In genomic region chr5:131270809-131271208, GRCh38 we compare ENCODE assay signal across 12 cellular contexts. TPM values are rescaled to one million over a fixed set of nuclear protein-coding genes. Genes with fewer than 3 reads are reported as not detected.
DNase-seq lines count a peak whose midpoint lies in the region; ATAC-seq and TF ChIP-seq lines count a peak whose summit lies in the region.
"Had no signal": no experiment of that assay in that cellular context is flagged by ENCODE, and none has a peak within 500 bp of the region (broad histone marks: within the 10 kb centered on the region; RNA-seq: fewer than 3 reads in every experiment).

No MANE protein-coding gene starts in this region.

- CTCF ChIA-PET in CD4-positive, alpha-beta memory T cell (lab: Charles Lee; ENCODE audit: partially characterized antibody) = interaction anchor here (0.7 to 5.5 kb wide), 7 partner anchors 10 to 399 kb away, joined by 3 to 33 read pairs (median 4); partner anchors contain the start of gene HINT1

- DNase-seq in CD4-positive, alpha-beta memory T cell = no peak
- DNase-seq in HT-29 (ENCODE audit: low spot score) (peak; percentile 44), memory B cell (ENCODE audit: low spot score in 2 of 2) (no peak), esophagus muscularis mucosa (ENCODE audit: extremely low spot score) (no peak), body of pancreas (no peak), Ammon's horn (ENCODE audit: low spot score) (no peak), sigmoid colon (no peak)
- no peak for DNase-seq in activated T-helper 2 cell treated with anti-CD3 and anti-CD28 coated beads, Interferon-gamma antibody, Interleukin-2, Interleukin-4, amounts not matched to agents 10 μg/mL and 5 μg/mL and 100 μg/mL, durations not matched to agents 14 hours and 24 hours and 36 hours (ENCODE audit: low spot score)
- DNase-seq: aorta; midbrain; stimulated activated CD4-positive, alpha-beta T cell treated with anti-CD3 and anti-CD28 coated beads, Interleukin-12 subunit alpha, Interleukin-12 subunit beta, amount 100 ng/mL, for 4 hours had no signal

- H3K4me3 Mint-ChIP-seq in CD4-positive, alpha-beta memory T cell = peak overlapping the region; percentile 84 to 93 (median 90)
- H3K4me3 Mint-ChIP-seq in activated T-helper 2 cell treated with anti-CD3 and anti-CD28 coated beads, Interferon-gamma antibody, Interleukin-2, Interleukin-4, amounts not matched to agents 10 μg/mL and 5 μg/mL and 100 μg/mL, durations not matched to agents 14 hours and 24 hours and 36 hours (ENCODE audit: low read depth) = peak overlapping the region; percentile 78
- H3K4me3 Mint-ChIP-seq in memory B cell = peak overlapping the region; percentile 83

- TF ChIP-seq CTCF in esophagus muscularis mucosa (IDR thresholded peaks at IDR 0.05) = no peak
- no peak for TF ChIP-seq CTCF in body of pancreas (IDR thresholded peaks at IDR 0.05)
- TF ChIP-seq CTCF in sigmoid colon (IDR thresholded peaks at IDR 0.05) = no peak

- H3K27me3 Mint-ChIP-seq in CD4-positive, alpha-beta memory T cell = no peaks in the 10 kb centered on the region
- H3K27me3 Mint-ChIP-seq in activated T-helper 2 cell treated with anti-CD3 and anti-CD28 coated beads, Interferon-gamma antibody, Interleukin-2, Interleukin-4, amounts not matched to agents 10 μg/mL and 5 μg/mL and 100 μg/mL, durations not matched to agents 14 hours and 24 hours and 36 hours (ENCODE audit: low read depth) = no peaks in the 10 kb centered on the region
- H3K27me3 Mint-ChIP-seq in memory B cell = no peaks in the 10 kb centered on the region

- TF ChIP-seq POLR2A in esophagus muscularis mucosa (IDR thresholded peaks at IDR 0.05; ENCODE audit: low read depth) (no peak), body of pancreas (IDR thresholded peaks at IDR 0.05) (no peak), sigmoid colon (IDR thresholded peaks at IDR 0.05) (no peak)

- 78% methylated on average over 2 of the region's 2 CpGs for WGBS in esophagus muscularis mucosa
- WGBS in body of pancreas, 2 donors = 47 to 53% methylated on average over 2 of the region's 2 CpGs
- WGBS in sigmoid colon, 2 donors = 24 to 52% methylated on average over 2 of the region's 2 CpGs

- H3K36me3 Mint-ChIP-seq in CD4-positive, alpha-beta memory T cell = peaks cover 7 to 38% of the 10 kb centered on the region in 2 donors
- peaks cover 50% of the 10 kb centered on the region for H3K36me3 Mint-ChIP-seq in activated T-helper 2 cell treated with anti-CD3 and anti-CD28 coated beads, Interferon-gamma antibody, Interleukin-2, Interleukin-4, amounts not matched to agents 10 μg/mL and 5 μg/mL and 100 μg/mL, durations not matched to agents 14 hours and 24 hours and 36 hours (ENCODE audit: low read depth)
- H3K36me3 Mint-ChIP-seq in memory B cell = peaks cover 8% of the 10 kb centered on the region

- H3K27ac ChIP-seq in CD4-positive, alpha-beta memory T cell (ENCODE audit: low read depth, low read length) = peak overlapping the region; percentile 71
- H3K27ac ChIP-seq in esophagus muscularis mucosa (replicated peaks in 1 of 4) (no peak overlapping the region), body of pancreas (no peak overlapping the region), sigmoid colon (no peak overlapping the region)
- H3K27ac ChIP-seq: gastroesophageal sphincter had no signal

- no peaks in the 10 kb centered on the region for H3K36me3 ChIP-seq in CD4-positive, alpha-beta memory T cell (ENCODE audit: insufficient read depth, low read length)
- H3K36me3 ChIP-seq in esophagus muscularis mucosa (no peaks in the 10 kb centered on the region), body of pancreas (replicated peaks in 1 of 2; ENCODE audit: insufficient read depth in 1 of 2, low read depth in 2 of 2) (no peaks in the 10 kb centered on the region), sigmoid colon (no peaks in the 10 kb centered on the region)
- H3K36me3 ChIP-seq: gastroesophageal sphincter had no signal

- ATAC-seq in memory B cell (ENCODE audit: low read depth) = no peak
- ATAC-seq in body of pancreas = no peak
- ATAC-seq: gastroesophageal sphincter had no signal

- H3K4me1 Mint-ChIP-seq in CD4-positive, alpha-beta memory T cell = peaks cover 38 to 79% (median 57%) of the 10 kb centered on the region in 4 donors
- peaks cover 49% of the 10 kb centered on the region for H3K4me1 Mint-ChIP-seq in activated T-helper 2 cell treated with anti-CD3 and anti-CD28 coated beads, Interferon-gamma antibody, Interleukin-2, Interleukin-4, amounts not matched to agents 10 μg/mL and 5 μg/mL and 100 μg/mL, durations not matched to agents 14 hours and 24 hours and 36 hours (ENCODE audit: low read depth)
- H3K4me1 Mint-ChIP-seq in memory B cell = peaks cover 44% of the 10 kb centered on the region

- peaks cover 83% of the 10 kb centered on the region for H3K4me1 ChIP-seq in CD4-positive, alpha-beta memory T cell (ENCODE audit: insufficient read depth, low read length)
- H3K4me1 ChIP-seq in esophagus muscularis mucosa (peaks cover 0 to 34% (median 23%) of the 10 kb centered on the region in 4 donors), body of pancreas (peaks cover 47% of the 10 kb centered on the region), sigmoid colon (peaks cover 0 to 11% (median 2%) of the 10 kb centered on the region in 4 donors)

- peak overlapping the region in 1 of 2 donors; percentile 55 for H3K4me3 ChIP-seq in CD4-positive, alpha-beta memory T cell (ENCODE audit: low read length in 2 of 2)
- no peak overlapping the region for H3K4me3 ChIP-seq in esophagus muscularis mucosa
- no peak overlapping the region for H3K4me3 ChIP-seq in body of pancreas
- H3K4me3 ChIP-seq in sigmoid colon = no peak overlapping the region
- H3K4me3 ChIP-seq: gastroesophageal sphincter had no signal

- no peaks in the 10 kb centered on the region for H3K9me3 Mint-ChIP-seq in CD4-positive, alpha-beta memory T cell
- no peaks in the 10 kb centered on the region for H3K9me3 Mint-ChIP-seq in activated T-helper 2 cell treated with anti-CD3 and anti-CD28 coated beads, Interferon-gamma antibody, Interleukin-2, Interleukin-4, amounts not matched to agents 10 μg/mL and 5 μg/mL and 100 μg/mL, durations not matched to agents 14 hours and 24 hours and 36 hours
- H3K9me3 Mint-ChIP-seq in memory B cell = no peaks in the 10 kb centered on the region

- TF ChIP-seq EP300 in esophagus muscularis mucosa (IDR thresholded peaks at IDR 0.05) (no peak), sigmoid colon (IDR thresholded peaks at IDR 0.05) (no peak)

- H3K27me3 ChIP-seq in CD4-positive, alpha-beta memory T cell (ENCODE audit: insufficient read depth, low read length) = no peaks in the 10 kb centered on the region
- H3K27me3 ChIP-seq in esophagus muscularis mucosa = no peaks in the 10 kb centered on the region
- no peaks in the 10 kb centered on the region for H3K27me3 ChIP-seq in body of pancreas
- H3K27me3 ChIP-seq in sigmoid colon = no peaks in the 10 kb centered on the region
- H3K27me3 ChIP-seq: gastroesophageal sphincter had no signal

- H3K9me3 ChIP-seq in CD4-positive, alpha-beta memory T cell (ENCODE audit: control insufficient read depth in 1 of 2, low read length in 2 of 2) = no peaks in the 10 kb centered on the region
- H3K9me3 ChIP-seq in esophagus muscularis mucosa = no peaks in the 10 kb centered on the region
- H3K9me3 ChIP-seq in body of pancreas = no peaks in the 10 kb centered on the region
- no peaks in the 10 kb centered on the region for H3K9me3 ChIP-seq in sigmoid colon
- H3K9me3 ChIP-seq: gastroesophageal sphincter had no signal

- POLR2A ChIA-PET in CD4-positive, alpha-beta memory T cell (lab: Charles Lee; ENCODE audit: partially characterized antibody) = interaction anchor here (0.9 to 30.3 kb wide), 12 partner anchors 10 to 144 kb away, joined by 3 to 1078 read pairs (median 5); partner anchors contain the start of gene CDC42SE2

- peak overlapping the region; percentile 88 to 100 (median 95) for H3K27ac Mint-ChIP-seq in CD4-positive, alpha-beta memory T cell
- H3K27ac Mint-ChIP-seq in activated T-helper 2 cell treated with anti-CD3 and anti-CD28 coated beads, Interferon-gamma antibody, Interleukin-2, Interleukin-4, amounts not matched to agents 10 μg/mL and 5 μg/mL and 100 μg/mL, durations not matched to agents 14 hours and 24 hours and 36 hours = peak overlapping the region; percentile 74
- peak overlapping the region; percentile 94 for H3K27ac Mint-ChIP-seq in memory B cell

- intact Hi-C loops in CD4-positive, alpha-beta memory T cell (cut with micrococcal nuclease) = loop anchor here (1.0 kb wide), 1 partner anchor 10 kb away; no protein-coding TSS in a partner anchor
- intact Hi-C loops in activated T-helper 2 cell treated with anti-CD3 and anti-CD28 coated beads, Interferon-gamma antibody, Interleukin-2, Interleukin-4, amounts not matched to agents 10 μg/mL and 5 μg/mL and 100 μg/mL, durations not matched to agents 14 hours and 24 hours and 36 hours (cut with micrococcal nuclease) = loop anchor here (5.0 kb wide), 2 partner anchors 204 to 366 kb away; partner anchors contain the start of gene RAPGEF6
- intact Hi-C loops in esophagus muscularis mucosa (cut with DNase I) (no loop called here), body of pancreas (cut with DNase I) (no loop called here), sigmoid colon (cut with DNase I) (no loop called here)

RNA-seq across cellular contexts. Expression of gene CDC42SE2, which starts 7.0 kb away (rescaled TPM):
- 100 to 1,000 TPM; 298 to 316 TPM for total RNA-seq in CD4-positive, alpha-beta memory T cell
- 100 to 1,000 TPM; 414 to 773 TPM for polyA plus RNA-seq in CD4-positive, alpha-beta memory T cell
- 18.3 and 20.7 TPM in 2 replicates for total RNA-seq in HT-29 (2014; rRNA removed; shearing (Covaris generic))
- total RNA-seq in activated T-helper 2 cell treated with anti-CD3 and anti-CD28 coated beads, Interferon-gamma antibody, Interleukin-2, Interleukin-4, amounts not matched to agents 10 μg/mL and 5 μg/mL and 100 μg/mL, durations not matched to agents 14 hours and 24 hours and 36 hours = 89.5 and 91.0 TPM in 2 replicates
- 10 to 100 TPM; 23.1 to 28.0 (median 25.4) TPM for total RNA-seq in esophagus muscularis mucosa
- total RNA-seq in body of pancreas = 10 to 100 TPM; 23.4 to 33.5 TPM
- 10 to 100 TPM; 24.1 to 33.2 (median 28.6) TPM for total RNA-seq in sigmoid colon
- 100 to 1,000 TPM in 1 of 3 donors, 10 to 100 TPM in 2; 67.1 to 109 (median 74.5) TPM for polyA plus RNA-seq in sigmoid colon

Comparison
In these comparisons a context has a peak if more than half of its experiments do, and no peak if none do; other contexts are left out.
1. intact Hi-C loops: an anchor here in CD4-positive, alpha-beta memory T cell (1.0 kb wide) and activated T-helper 2 cell treated with anti-CD3 and anti-CD28 coated beads, Interferon-gamma antibody, Interleukin-2, Interleukin-4, amounts not matched to agents 10 μg/mL and 5 μg/mL and 100 μg/mL, durations not matched to agents 14 hours and 24 hours and 36 hours (5.0 kb wide); none called in esophagus muscularis mucosa, body of pancreas and sigmoid colon.